Comparison of ENCODE assay signal across 1 cellular context in the genomic region with DNA sequence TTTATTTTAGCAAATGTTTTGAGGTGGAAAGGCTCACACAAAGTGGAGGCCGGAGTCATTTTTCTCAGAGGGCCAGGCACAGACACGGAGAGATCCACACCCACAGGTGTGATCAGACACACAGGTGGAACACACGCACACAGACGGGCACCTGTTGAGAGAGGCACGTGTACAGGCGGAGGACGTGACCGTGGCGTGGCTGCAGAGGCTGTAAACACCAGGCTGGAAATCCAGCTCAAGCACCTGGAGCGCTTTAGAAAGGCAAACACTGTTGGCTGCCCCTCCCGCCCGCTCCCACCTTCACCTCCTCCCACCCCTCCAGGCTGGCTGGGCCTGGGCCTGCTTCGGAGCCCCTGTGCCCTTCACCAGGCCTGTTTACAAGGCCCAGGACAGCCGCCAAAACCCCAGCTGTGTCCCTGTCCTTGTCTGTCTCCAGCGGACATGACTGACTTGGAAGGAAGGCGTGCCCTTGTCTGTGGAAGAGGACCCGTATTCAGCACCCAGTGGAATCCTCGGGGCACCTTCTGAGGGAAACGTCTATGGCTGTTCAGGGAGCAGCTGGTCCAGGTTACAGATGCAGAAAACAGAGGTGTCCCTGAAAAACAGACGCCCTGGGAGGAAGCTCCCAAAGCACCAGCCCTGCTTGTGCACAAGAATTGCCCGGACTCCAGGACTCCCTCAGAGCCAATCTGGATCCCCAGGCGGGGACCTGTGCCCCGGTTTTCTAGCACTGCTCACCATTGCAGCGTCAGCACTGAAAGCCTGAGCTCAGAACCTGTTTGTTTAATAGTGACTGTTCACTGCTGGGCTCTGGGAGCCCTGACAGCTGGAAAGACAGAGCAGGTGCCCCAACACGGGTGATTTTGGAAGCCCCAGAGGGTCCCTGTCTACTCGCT.
TF ChIP-seq lines count a peak whose summit lies in the region.

No MANE protein-coding gene starts in this region.

TF ChIP-seq in HepG2, 621 proteins besides CTCF, POLR2A, EP300 and RAD21 (continued from another document and continues in another):
- TF ChIP-seq ZNF343 (CRISPR knock-in tag; IDR thresholded peaks at IDR 0.05) = no peak
- no peak for TF ChIP-seq GATA4 (IDR thresholded peaks at IDR 0.05; ENCODE audit: borderline replicate concordance, low read depth)
- TF ChIP-seq, protein P1, sequence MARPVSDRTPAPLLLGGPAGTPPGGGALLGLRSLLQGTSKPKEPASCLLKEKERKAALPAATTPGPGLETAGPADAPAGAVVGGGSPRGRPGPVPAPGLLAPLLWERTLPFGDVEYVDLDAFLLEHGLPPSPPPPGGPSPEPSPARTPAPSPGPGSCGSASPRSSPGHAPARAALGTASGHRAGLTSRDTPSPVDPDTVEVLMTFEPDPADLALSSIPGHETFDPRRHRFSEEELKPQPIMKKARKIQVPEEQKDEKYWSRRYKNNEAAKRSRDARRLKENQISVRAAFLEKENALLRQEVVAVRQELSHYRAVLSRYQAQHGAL (CRISPR knock-in tag; IDR thresholded peaks at IDR 0.05; ENCODE audit: not compliant biosample characterization) = no peak
- no peak for TF ChIP-seq MTF1 (CRISPR knock-in tag; IDR thresholded peaks at IDR 0.05)
- TF ChIP-seq EED (CRISPR knock-in tag; IDR thresholded peaks at IDR 0.05) = 0 out of 2 replicates have a peak, but pooled peaks have one; percentile 88
- TF ChIP-seq, protein P2, sequence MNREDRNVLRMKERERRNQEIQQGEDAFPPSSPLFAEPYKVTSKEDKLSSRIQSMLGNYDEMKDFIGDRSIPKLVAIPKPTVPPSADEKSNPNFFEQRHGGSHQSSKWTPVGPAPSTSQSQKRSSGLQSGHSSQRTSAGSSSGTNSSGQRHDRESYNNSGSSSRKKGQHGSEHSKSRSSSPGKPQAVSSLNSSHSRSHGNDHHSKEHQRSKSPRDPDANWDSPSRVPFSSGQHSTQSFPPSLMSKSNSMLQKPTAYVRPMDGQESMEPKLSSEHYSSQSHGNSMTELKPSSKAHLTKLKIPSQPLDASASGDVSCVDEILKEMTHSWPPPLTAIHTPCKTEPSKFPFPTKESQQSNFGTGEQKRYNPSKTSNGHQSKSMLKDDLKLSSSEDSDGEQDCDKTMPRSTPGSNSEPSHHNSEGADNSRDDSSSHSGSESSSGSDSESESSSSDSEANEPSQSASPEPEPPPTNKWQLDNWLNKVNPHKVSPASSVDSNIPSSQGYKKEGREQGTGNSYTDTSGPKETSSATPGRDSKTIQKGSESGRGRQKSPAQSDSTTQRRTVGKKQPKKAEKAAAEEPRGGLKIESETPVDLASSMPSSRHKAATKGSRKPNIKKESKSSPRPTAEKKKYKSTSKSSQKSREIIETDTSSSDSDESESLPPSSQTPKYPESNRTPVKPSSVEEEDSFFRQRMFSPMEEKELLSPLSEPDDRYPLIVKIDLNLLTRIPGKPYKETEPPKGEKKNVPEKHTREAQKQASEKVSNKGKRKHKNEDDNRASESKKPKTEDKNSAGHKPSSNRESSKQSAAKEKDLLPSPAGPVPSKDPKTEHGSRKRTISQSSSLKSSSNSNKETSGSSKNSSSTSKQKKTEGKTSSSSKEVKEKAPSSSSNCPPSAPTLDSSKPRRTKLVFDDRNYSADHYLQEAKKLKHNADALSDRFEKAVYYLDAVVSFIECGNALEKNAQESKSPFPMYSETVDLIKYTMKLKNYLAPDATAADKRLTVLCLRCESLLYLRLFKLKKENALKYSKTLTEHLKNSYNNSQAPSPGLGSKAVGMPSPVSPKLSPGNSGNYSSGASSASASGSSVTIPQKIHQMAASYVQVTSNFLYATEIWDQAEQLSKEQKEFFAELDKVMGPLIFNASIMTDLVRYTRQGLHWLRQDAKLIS (CRISPR knock-in tag; IDR thresholded peaks at IDR 0.05) = no peak
- TF ChIP-seq HNRNPK (IDR thresholded peaks at IDR 0.05; ENCODE audit: low read depth, low read length, poor library complexity, severe bottlenecking) = no peak
- no peak for TF ChIP-seq ZFP1 (CRISPR knock-in tag; IDR thresholded peaks at IDR 0.05)
- TF ChIP-seq ZNF547 (CRISPR knock-in tag; IDR thresholded peaks at IDR 0.05) = no peak
- no peak for TF ChIP-seq KLF12 (CRISPR knock-in tag; IDR thresholded peaks at IDR 0.05; ENCODE audit: borderline replicate concordance)
- TF ChIP-seq SRF (IDR thresholded peaks at IDR 0.05; ENCODE audit: low read depth, low read length) = no peak
- TF ChIP-seq ZSCAN29 (CRISPR knock-in tag; conservative IDR thresholded peaks at IDR 0.05) = no peak
- TF ChIP-seq, protein P3, sequence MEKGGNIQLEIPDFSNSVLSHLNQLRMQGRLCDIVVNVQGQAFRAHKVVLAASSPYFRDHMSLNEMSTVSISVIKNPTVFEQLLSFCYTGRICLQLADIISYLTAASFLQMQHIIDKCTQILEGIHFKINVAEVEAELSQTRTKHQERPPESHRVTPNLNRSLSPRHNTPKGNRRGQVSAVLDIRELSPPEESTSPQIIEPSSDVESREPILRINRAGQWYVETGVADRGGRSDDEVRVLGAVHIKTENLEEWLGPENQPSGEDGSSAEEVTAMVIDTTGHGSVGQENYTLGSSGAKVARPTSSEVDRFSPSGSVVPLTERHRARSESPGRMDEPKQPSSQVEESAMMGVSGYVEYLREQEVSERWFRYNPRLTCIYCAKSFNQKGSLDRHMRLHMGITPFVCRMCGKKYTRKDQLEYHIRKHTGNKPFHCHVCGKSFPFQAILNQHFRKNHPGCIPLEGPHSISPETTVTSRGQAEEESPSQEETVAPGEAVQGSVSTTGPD (CRISPR knock-in tag; IDR thresholded peaks at IDR 0.05) = 0 out of 2 replicates have a peak, but pooled peaks have one; percentile 59
- TF ChIP-seq HNRNPL (IDR thresholded peaks at IDR 0.05; ENCODE audit: low read depth, low read length) = 0 out of 2 replicates have a peak, but pooled peaks have one; percentile 29
- TF ChIP-seq ZNF530 (CRISPR knock-in tag; IDR thresholded peaks at IDR 0.05; ENCODE audit: low read depth) = no peak; the same call in 1 of the 2 replicates
- TF ChIP-seq, protein P4, sequence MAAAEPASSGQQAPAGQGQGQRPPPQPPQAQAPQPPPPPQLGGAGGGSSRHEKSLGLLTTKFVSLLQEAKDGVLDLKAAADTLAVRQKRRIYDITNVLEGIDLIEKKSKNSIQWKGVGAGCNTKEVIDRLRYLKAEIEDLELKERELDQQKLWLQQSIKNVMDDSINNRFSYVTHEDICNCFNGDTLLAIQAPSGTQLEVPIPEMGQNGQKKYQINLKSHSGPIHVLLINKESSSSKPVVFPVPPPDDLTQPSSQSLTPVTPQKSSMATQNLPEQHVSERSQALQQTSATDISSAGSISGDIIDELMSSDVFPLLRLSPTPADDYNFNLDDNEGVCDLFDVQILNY (CRISPR knock-in tag; conservative IDR thresholded peaks at IDR 0.05) = no peak
- TF ChIP-seq ZNF564 (CRISPR knock-in tag; IDR thresholded peaks at IDR 0.05) = peak; percentile 47; the same call in 1 of the 2 replicates
- TF ChIP-seq THYN1 (CRISPR knock-in tag; IDR thresholded peaks at IDR 0.05; ENCODE audit: borderline replicate concordance, low read depth) = no peak
- no peak for TF ChIP-seq SMARCC2 (IDR thresholded peaks at IDR 0.05)
- no peak for TF ChIP-seq NFYB (CRISPR knock-in tag; IDR thresholded peaks at IDR 0.05)
- TF ChIP-seq MIER2 (CRISPR knock-in tag; IDR thresholded peaks at IDR 0.05) = no peak
- TF ChIP-seq RBFOX2 (IDR thresholded peaks at IDR 0.05; ENCODE audit: low read depth, low read length) = peak; percentile 60
- TF ChIP-seq HOXA7 (CRISPR knock-in tag; IDR thresholded peaks at IDR 0.05) = no peak
- no peak for TF ChIP-seq KAT2B (IDR thresholded peaks at IDR 0.05; ENCODE audit: borderline replicate concordance, low read depth, low read length)
- TF ChIP-seq ISX (CRISPR knock-in tag; conservative IDR thresholded peaks at IDR 0.05) = no peak
- TF ChIP-seq, protein P5, sequence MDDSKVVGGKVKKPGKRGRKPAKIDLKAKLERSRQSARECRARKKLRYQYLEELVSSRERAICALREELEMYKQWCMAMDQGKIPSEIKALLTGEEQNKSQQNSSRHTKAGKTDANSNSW (CRISPR knock-in tag; IDR thresholded peaks at IDR 0.05; ENCODE audit: borderline replicate concordance) = no peak
- TF ChIP-seq ZNF292 (CRISPR knock-in tag; IDR thresholded peaks at IDR 0.05; ENCODE audit: borderline replicate concordance, low read depth) = peak; percentile 46
- TF ChIP-seq, protein P6, sequence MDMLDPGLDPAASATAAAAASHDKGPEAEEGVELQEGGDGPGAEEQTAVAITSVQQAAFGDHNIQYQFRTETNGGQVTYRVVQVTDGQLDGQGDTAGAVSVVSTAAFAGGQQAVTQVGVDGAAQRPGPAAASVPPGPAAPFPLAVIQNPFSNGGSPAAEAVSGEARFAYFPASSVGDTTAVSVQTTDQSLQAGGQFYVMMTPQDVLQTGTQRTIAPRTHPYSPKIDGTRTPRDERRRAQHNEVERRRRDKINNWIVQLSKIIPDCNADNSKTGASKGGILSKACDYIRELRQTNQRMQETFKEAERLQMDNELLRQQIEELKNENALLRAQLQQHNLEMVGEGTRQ (IDR thresholded peaks at IDR 0.05; ENCODE audit: low read depth, low read length) = no peak
- TF ChIP-seq, protein P6 (CRISPR knock-in tag; IDR thresholded peaks at IDR 0.05; ENCODE audit: borderline replicate concordance) = no peak
- TF ChIP-seq NCOA5 (CRISPR knock-in tag; IDR thresholded peaks at IDR 0.05) = no peak
- TF ChIP-seq ZNF17 (CRISPR knock-in tag; IDR thresholded peaks at IDR 0.05) = no peak
- peak; percentile 95; the same call in 1 of the 2 replicates for TF ChIP-seq ZNF747 (CRISPR knock-in tag; IDR thresholded peaks at IDR 0.05; ENCODE audit: borderline replicate concordance)
- TF ChIP-seq SP140L (CRISPR knock-in tag; IDR thresholded peaks at IDR 0.05; ENCODE audit: borderline replicate concordance) = no peak
- no peak for TF ChIP-seq ZNF678 (CRISPR knock-in tag; IDR thresholded peaks at IDR 0.05)
- TF ChIP-seq ATF7 (IDR thresholded peaks at IDR 0.05) = no peak
- TF ChIP-seq ATF7 (CRISPR knock-in tag; IDR thresholded peaks at IDR 0.05) = no peak
- peak; percentile 11; the same call in 1 of the 2 replicates for TF ChIP-seq ZNF337 (CRISPR knock-in tag; IDR thresholded peaks at IDR 0.05; ENCODE audit: borderline replicate concordance, low read depth)
- TF ChIP-seq HNF4G (IDR thresholded peaks at IDR 0.05; ENCODE audit: borderline replicate concordance, low read depth, low read length) = no peak
- no peak; the same call in 1 of the 2 replicates for TF ChIP-seq HNF4G (CRISPR knock-in tag; IDR thresholded peaks at IDR 0.05; ENCODE audit: borderline replicate concordance, low read depth)
- TF ChIP-seq NFATC3 (CRISPR knock-in tag; IDR thresholded peaks at IDR 0.05) = no peak
- TF ChIP-seq, protein P7, sequence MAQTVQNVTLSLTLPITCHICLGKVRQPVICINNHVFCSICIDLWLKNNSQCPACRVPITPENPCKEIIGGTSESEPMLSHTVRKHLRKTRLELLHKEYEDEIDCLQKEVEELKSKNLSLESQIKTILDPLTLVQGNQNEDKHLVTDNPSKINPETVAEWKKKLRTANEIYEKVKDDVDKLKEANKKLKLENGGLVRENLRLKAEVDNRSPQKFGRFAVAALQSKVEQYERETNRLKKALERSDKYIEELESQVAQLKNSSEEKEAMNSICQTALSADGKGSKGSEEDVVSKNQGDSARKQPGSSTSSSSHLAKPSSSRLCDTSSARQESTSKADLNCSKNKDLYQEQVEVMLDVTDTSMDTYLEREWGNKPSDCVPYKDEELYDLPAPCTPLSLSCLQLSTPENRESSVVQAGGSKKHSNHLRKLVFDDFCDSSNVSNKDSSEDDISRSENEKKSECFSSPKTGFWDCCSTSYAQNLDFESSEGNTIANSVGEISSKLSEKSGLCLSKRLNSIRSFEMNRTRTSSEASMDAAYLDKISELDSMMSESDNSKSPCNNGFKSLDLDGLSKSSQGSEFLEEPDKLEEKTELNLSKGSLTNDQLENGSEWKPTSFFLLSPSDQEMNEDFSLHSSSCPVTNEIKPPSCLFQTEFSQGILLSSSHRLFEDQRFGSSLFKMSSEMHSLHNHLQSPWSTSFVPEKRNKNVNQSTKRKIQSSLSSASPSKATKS (CRISPR knock-in tag; IDR thresholded peaks at IDR 0.05) = no peak
- no peak for TF ChIP-seq ZNF816 (CRISPR knock-in tag; IDR thresholded peaks at IDR 0.05; ENCODE audit: borderline replicate concordance)
- peak; percentile 77; the same call in 1 of the 2 replicates for TF ChIP-seq MTA1 (CRISPR knock-in tag; IDR thresholded peaks at IDR 0.05; ENCODE audit: borderline replicate concordance)
- TF ChIP-seq, protein P8, sequence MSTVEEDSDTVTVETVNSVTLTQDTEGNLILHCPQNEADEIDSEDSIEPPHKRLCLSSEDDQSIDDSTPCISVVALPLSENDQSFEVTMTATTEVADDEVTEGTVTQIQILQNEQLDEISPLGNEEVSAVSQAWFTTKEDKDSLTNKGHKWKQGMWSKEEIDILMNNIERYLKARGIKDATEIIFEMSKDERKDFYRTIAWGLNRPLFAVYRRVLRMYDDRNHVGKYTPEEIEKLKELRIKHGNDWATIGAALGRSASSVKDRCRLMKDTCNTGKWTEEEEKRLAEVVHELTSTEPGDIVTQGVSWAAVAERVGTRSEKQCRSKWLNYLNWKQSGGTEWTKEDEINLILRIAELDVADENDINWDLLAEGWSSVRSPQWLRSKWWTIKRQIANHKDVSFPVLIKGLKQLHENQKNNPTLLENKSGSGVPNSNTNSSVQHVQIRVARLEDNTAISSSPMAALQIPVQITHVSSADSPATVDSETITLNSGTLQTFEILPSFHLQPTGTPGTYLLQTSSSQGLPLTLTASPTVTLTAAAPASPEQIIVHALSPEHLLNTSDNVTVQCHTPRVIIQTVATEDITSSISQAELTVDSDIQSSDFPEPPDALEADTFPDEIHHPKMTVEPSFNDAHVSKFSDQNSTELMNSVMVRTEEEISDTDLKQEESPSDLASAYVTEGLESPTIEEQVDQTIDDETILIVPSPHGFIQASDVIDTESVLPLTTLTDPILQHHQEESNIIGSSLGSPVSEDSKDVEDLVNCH (CRISPR knock-in tag; IDR thresholded peaks at IDR 0.05) = no peak
- no peak for TF ChIP-seq NFE2L1 (CRISPR knock-in tag; IDR thresholded peaks at IDR 0.05; ENCODE audit: borderline replicate concordance)
- TF ChIP-seq PCBP2 (optimal IDR thresholded peaks at IDR 0.05; ENCODE audit: low read depth, low read length, poor library complexity, severe bottlenecking) = no peak
- no peak for TF ChIP-seq FLYWCH1 (CRISPR knock-in tag; IDR thresholded peaks at IDR 0.05)
- no peak for TF ChIP-seq ZNF883 (CRISPR knock-in tag; IDR thresholded peaks at IDR 0.05; ENCODE audit: not compliant biosample characterization)
- TF ChIP-seq PITX1 (CRISPR knock-in tag; IDR thresholded peaks at IDR 0.05) = peak; percentile 74
- 0 out of 2 replicates have a peak, but pooled peaks have one; percentile 60 for TF ChIP-seq ZNF746 (CRISPR knock-in tag; IDR thresholded peaks at IDR 0.05)
- no peak for TF ChIP-seq CENPT (CRISPR knock-in tag; IDR thresholded peaks at IDR 0.05; ENCODE audit: low read depth)
